ENCODE assay signal across 26 cellular contexts in the genomic region with DNA sequence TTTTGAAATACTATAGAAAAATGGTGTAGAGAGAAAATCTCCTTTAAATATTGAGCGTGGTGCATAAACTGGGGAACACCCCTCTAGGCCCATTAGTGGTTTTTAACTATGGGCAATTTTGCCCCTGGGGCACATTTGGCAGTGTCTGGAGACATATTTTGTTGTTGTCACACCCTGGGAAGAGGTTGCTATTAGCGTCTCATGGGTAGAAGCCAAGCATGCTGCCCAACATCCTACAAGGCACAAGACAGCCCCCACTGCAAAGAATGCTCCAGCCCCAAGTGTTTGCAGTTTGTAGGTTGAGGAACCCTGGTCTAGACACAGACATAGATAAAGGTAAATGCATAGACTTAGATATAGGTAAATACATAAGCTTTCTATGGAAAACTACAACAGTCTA.
"Had no signal": no experiment of that assay in that cellular context is flagged by ENCODE, and none has a peak within 500 bp of the region (broad histone marks: within the 10 kb centered on the region; RNA-seq: fewer than 3 reads in every experiment).

No MANE protein-coding gene starts in this region.

- H3K4me2 ChIP-seq: SK-N-SH had no signal

- H3K4me1 ChIP-seq: body of pancreas, breast epithelium, Peyer's patch had no signal

- H3K27ac ChIP-seq: body of pancreas, breast epithelium, Peyer's patch, SJCRH30 had no signal

- H3K9me3 ChIP-seq: body of pancreas, breast epithelium, MG63, Peyer's patch, SJCRH30, SK-N-SH had no signal

- DNase-seq: activated CD4-positive, alpha-beta T cell treated with anti-CD3 and anti-CD28 coated beads, Interleukin-2, amount 10 ng/mL, durations not matched to agents 24 days and 14 days; activated CD4-positive, alpha-beta T cell treated with anti-CD3 and anti-CD28 coated beads, Interleukin-2, amount 50 U/mL, for 4 hours; activated CD8-positive, alpha-beta T cell treated with anti-CD3 and anti-CD28 coated beads, Interleukin-2, amount 10 ng/mL, durations not matched to agents 7 days and 5 days; activated gamma-delta T cell; activated naive CD4-positive, alpha-beta T cell treated with Interleukin-2 at 50 U/mL for 16 hours; activated naive CD8-positive, alpha-beta T cell treated with anti-CD3 and anti-CD28 coated beads, Interleukin-2, amount 10 ng/mL, durations not matched to agents 7 days and 5 days; activated T-cell treated with anti-CD3 and anti-CD28 coated beads, Interleukin-2, amount 50 U/mL, for 24 hours; body of pancreas; Karpas-422; KBM-7; MG63; NCI-H1048; NCI-H1436 treated with DMSO at 0.1 percent for 48 hours; NCI-H187; NCI-H2029 treated with DMSO at 0.1 percent for 48 hours; NCI-H2171 treated with DMSO at 0.1 percent for 48 hours; NCI-H2227 treated with DMSO at 0.1 percent for 48 hours; NCI-H446; NCI-H510A treated with DMSO at 0.1 percent for 48 hours; NCI-H526 treated with DMSO at 0.1 percent for 48 hours; PC-3; Peyer's patch; SHP77; SJCRH30; SK-N-SH had no signal

- H3K36me3 ChIP-seq: breast epithelium, SJCRH30 had no signal

- H3K4me3 ChIP-seq: body of pancreas, breast epithelium, MG63, Peyer's patch, SJCRH30 had no signal

- H3K27me3 ChIP-seq: body of pancreas, breast epithelium, MG63, Peyer's patch had no signal
